In genomic region chr10:101218423-101219136, GRCh38 we compare ENCODE assay signal across 2 cellular contexts.
A peak's percentile ranks its signal among the peaks of the same experiment; 100 is the strongest.
TF ChIP-seq lines count a peak whose summit lies in the region.

No MANE protein-coding gene starts in this region.

TF ChIP-seq in GM23338, 12 proteins besides CTCF, POLR2A, EP300 and RAD21:
- no peak for TF ChIP-seq STAT1 (IDR thresholded peaks at IDR 0.05; ENCODE audit: unreplicated experiment)
- TF ChIP-seq JUNB (IDR thresholded peaks at IDR 0.05; ENCODE audit: unreplicated experiment), result no peak
- peak; percentile 98 for TF ChIP-seq EZH2 (IDR thresholded peaks at IDR 0.05; ENCODE audit: low read depth, unreplicated experiment)

TF ChIP-seq in H1, 55 proteins besides CTCF, POLR2A, EP300 and RAD21:
- TF ChIP-seq SUZ12 (IDR thresholded peaks at IDR 0.05; ENCODE audit: low read length) (peak; percentile 92), FOSL1 (IDR thresholded peaks at IDR 0.05; ENCODE audit: insufficient read depth, low read depth, low read length) (no peak), EZH2 (IDR thresholded peaks at IDR 0.05; ENCODE audit: low read depth, low read length, severe bottlenecking) (peak; percentile 96), RNF2 (IDR thresholded peaks at IDR 0.05; ENCODE audit: borderline replicate concordance, low read depth, low read length, missing control alignments, poor library complexity, severe bottlenecking) (peak; percentile 24)
